Comparison of ENCODE assay signal across 29 cellular contexts in genomic region chr7:136173874-136174273, GRCh38.
"Had no signal": no experiment of that assay in that cellular context is flagged by ENCODE, and none has a peak within 500 bp of the region (broad histone marks: within the 10 kb centered on the region; RNA-seq: fewer than 3 reads in every experiment).

No MANE protein-coding gene starts in this region.

- H3K27ac Mint-ChIP-seq: immature natural killer cell; memory B cell; naive thymus-derived CD4-positive, alpha-beta T cell; natural killer cell treated with Interleukin-12 subunit alpha and Interleukin-12 subunit beta and Interleukin-15 and Interleukin-18, amount 100 ng/mL, for 72 hours; stimulated activated memory B cell treated with anti-CD40 and anti-IgM and Interleukin-4, amounts not matched to agents 10 μg/mL and 1 μg/mL and 100 μg/mL, for 72 hours; stimulated activated naive CD8-positive, alpha-beta T cell treated with anti-CD3 and anti-CD28 coated beads, Interleukin-15, amount 100 ng/mL, for 72 hours had no signal

- H3K4me1 Mint-ChIP-seq: memory B cell; neural crest cell; stimulated activated memory B cell treated with anti-CD40 and anti-IgM and Interleukin-4, amounts not matched to agents 10 μg/mL and 1 μg/mL and 100 μg/mL, for 72 hours had no signal

- H3K9me3 ChIP-seq: left ventricle myocardium inferior, mucosa of descending colon, pancreas, prostate gland, spleen, thyroid gland, transverse colon, upper lobe of left lung, vagina had no signal

- H3K9me3 Mint-ChIP-seq: memory B cell; naive thymus-derived CD4-positive, alpha-beta T cell; natural killer cell treated with Interleukin-12 subunit alpha and Interleukin-12 subunit beta and Interleukin-15 and Interleukin-18, amount 100 ng/mL, for 72 hours; neural crest cell; stimulated activated memory B cell treated with anti-CD40 and anti-IgM and Interleukin-4, amounts not matched to agents 10 μg/mL and 1 μg/mL and 100 μg/mL, for 72 hours; stimulated activated naive CD8-positive, alpha-beta T cell treated with anti-CD3 and anti-CD28 coated beads, Interleukin-15, amount 100 ng/mL, for 72 hours had no signal

- H3K27me3 Mint-ChIP-seq: memory B cell; naive thymus-derived CD4-positive, alpha-beta T cell; natural killer cell treated with Interleukin-12 subunit alpha and Interleukin-12 subunit beta and Interleukin-15 and Interleukin-18, amount 100 ng/mL, for 72 hours; stimulated activated memory B cell treated with anti-CD40 and anti-IgM and Interleukin-4, amounts not matched to agents 10 μg/mL and 1 μg/mL and 100 μg/mL, for 72 hours; stimulated activated naive CD8-positive, alpha-beta T cell treated with anti-CD3 and anti-CD28 coated beads, Interleukin-15, amount 100 ng/mL, for 72 hours had no signal

- ATAC-seq: left colon; mucosa of descending colon; naive thymus-derived CD4-positive, alpha-beta T cell; natural killer cell treated with Interleukin-12 subunit alpha and Interleukin-12 subunit beta and Interleukin-15 and Interleukin-18, amount 100 ng/mL, for 72 hours; pancreas; right cardiac atrium; sciatic nerve; stimulated activated memory B cell treated with anti-CD40 and anti-IgM and Interleukin-4, amounts not matched to agents 10 μg/mL and 1 μg/mL and 100 μg/mL, for 72 hours; stimulated activated naive CD8-positive, alpha-beta T cell treated with anti-CD3 and anti-CD28 coated beads, Interleukin-15, amount 100 ng/mL, for 72 hours had no signal

- H3K4me3 ChIP-seq: left ventricle myocardium inferior, mucosa of descending colon, pancreas, prostate gland, skin epidermis, spleen, thyroid gland, transverse colon, upper lobe of left lung, vagina had no signal

- H3K27ac ChIP-seq: left ventricle myocardium inferior, pancreas, prostate gland, skin epidermis, spleen, thyroid gland, transverse colon, upper lobe of left lung, vagina had no signal

- H3K4me1 ChIP-seq: pancreas, prostate gland, spleen, thyroid gland, upper lobe of left lung, vagina had no signal

- H3K36me3 ChIP-seq: left ventricle myocardium inferior, pancreas, prostate gland, spleen, thyroid gland, transverse colon, upper lobe of left lung, vagina had no signal

- DNase-seq: hypothalamus; immature natural killer cell; kidney; left colon; left ventricle myocardium inferior; mucosa of descending colon; naive thymus-derived CD4-positive, alpha-beta T cell; nucleus accumbens; pancreas; posterior cingulate gyrus; retina; right cardiac atrium; spleen; stimulated activated CD4-positive, alpha-beta T cell treated with anti-CD3 and anti-CD28 coated beads, Interleukin-4, amount 100 ng/mL, for 24 hours; stimulated activated naive CD4-positive, alpha-beta T cell treated with Interleukin-2 at 50 U/mL for 16 hours; stimulated activated naive CD8-positive, alpha-beta T cell treated with anti-CD3 and anti-CD28 coated beads, Interleukin-15, amount 100 ng/mL, for 72 hours; substantia nigra; thyroid gland; transverse colon; upper lobe of left lung had no signal

- H3K36me3 Mint-ChIP-seq: naive thymus-derived CD4-positive, alpha-beta T cell; natural killer cell treated with Interleukin-12 subunit alpha and Interleukin-12 subunit beta and Interleukin-15 and Interleukin-18, amount 100 ng/mL, for 72 hours; stimulated activated memory B cell treated with anti-CD40 and anti-IgM and Interleukin-4, amounts not matched to agents 10 μg/mL and 1 μg/mL and 100 μg/mL, for 72 hours had no signal

- FAIRE-seq: islet of Langerhans, kidney, pancreas had no signal

- H3K4me3 Mint-ChIP-seq: immature natural killer cell; memory B cell; naive thymus-derived CD4-positive, alpha-beta T cell; natural killer cell treated with Interleukin-12 subunit alpha and Interleukin-12 subunit beta and Interleukin-15 and Interleukin-18, amount 100 ng/mL, for 72 hours; neural crest cell; stimulated activated memory B cell treated with anti-CD40 and anti-IgM and Interleukin-4, amounts not matched to agents 10 μg/mL and 1 μg/mL and 100 μg/mL, for 72 hours; stimulated activated naive CD8-positive, alpha-beta T cell treated with anti-CD3 and anti-CD28 coated beads, Interleukin-15, amount 100 ng/mL, for 72 hours had no signal

- H3K27me3 ChIP-seq: pancreas, spleen, thyroid gland, transverse colon, upper lobe of left lung, vagina had no signal
